In genomic region chr3:114478806-114479205, GRCh38 we compare ENCODE assay signal across 13 cellular contexts.
DNase-seq lines count a peak whose midpoint lies in the region; ATAC-seq and TF ChIP-seq lines count a peak whose summit lies in the region.
"Had no signal": no experiment of that assay in that cellular context is flagged by ENCODE, and none has a peak within 500 bp of the region (broad histone marks: within the 10 kb centered on the region; RNA-seq: fewer than 3 reads in every experiment).

No MANE protein-coding gene starts in this region.

- H3K9me3 Mint-ChIP-seq in GM23338, result no peaks in the 10 kb centered on the region
- no peaks in the 10 kb centered on the region for H3K9me3 Mint-ChIP-seq in activated T-helper 2 cell treated with anti-CD3 and anti-CD28 coated beads, Interferon-gamma antibody, Interleukin-2, Interleukin-4, amounts not matched to agents 10 μg/mL and 5 μg/mL and 100 μg/mL, durations not matched to agents 14 hours and 24 hours and 36 hours
- H3K9me3 Mint-ChIP-seq: CD4-positive, alpha-beta T cell had no signal

- no peaks in the 10 kb centered on the region for H4K20me1 ChIP-seq in GM23338 (replicated peaks; ENCODE audit: insufficient read depth)

- H3K9me3 ChIP-seq in adipocyte (ENCODE audit: control insufficient read depth, low read length), result no peaks in the 10 kb centered on the region
- H3K9me3 ChIP-seq in left lung, result no peaks in the 10 kb centered on the region
- H3K9me3 ChIP-seq in aorta (ENCODE audit: control insufficient read depth, low read length), result no peaks in the 10 kb centered on the region
- H3K9me3 ChIP-seq: A549, Caco-2 had no signal

- no peak for DNase-seq in GM23338 (ENCODE audit: low spot score)
- DNase-seq in adipocyte (ENCODE audit: low read depth), result peak; percentile 58
- no peak for DNase-seq in left lung
- no peak for DNase-seq in aorta
- DNase-seq in NCI-H128 (lab: John Stamatoyannopoulos, UW; ENCODE audit: unreplicated experiment), result no peak
- DNase-seq in stimulated activated CD4-positive, alpha-beta T cell treated with anti-CD3 and anti-CD28 coated beads, Interleukin-2, amount 100 ng/mL, for 48 hours, result no peak
- DNase-seq in activated T-helper 2 cell treated with anti-CD3 and anti-CD28 coated beads, Interferon-gamma antibody, Interleukin-2, Interleukin-4, amounts not matched to agents 10 μg/mL and 5 μg/mL and 100 μg/mL, durations not matched to agents 14 hours and 24 hours and 36 hours (ENCODE audit: low spot score), result no peak
- DNase-seq: AML-193; Caco-2; CD4-positive, alpha-beta T cell; HCEC 1CT had no signal

- no peak overlapping the region for H3K4me3 Mint-ChIP-seq in GM23338
- no peak overlapping the region for H3K4me3 Mint-ChIP-seq in activated T-helper 2 cell treated with anti-CD3 and anti-CD28 coated beads, Interferon-gamma antibody, Interleukin-2, Interleukin-4, amounts not matched to agents 10 μg/mL and 5 μg/mL and 100 μg/mL, durations not matched to agents 14 hours and 24 hours and 36 hours (ENCODE audit: low read depth)
- H3K4me3 Mint-ChIP-seq: CD4-positive, alpha-beta T cell had no signal

- ATAC-seq in GM23338 (no peak), left lung (peak; percentile 65), aorta (ENCODE audit: low FRiP score) (peak; percentile 41)
- ATAC-seq: A549 had no signal

- H3K27me3 ChIP-seq in GM23338 (ENCODE audit: insufficient read depth) (no peaks in the 10 kb centered on the region), adipocyte (replicated peaks; ENCODE audit: control insufficient read depth, insufficient read depth, low read length) (no peaks in the 10 kb centered on the region), left lung (no peaks in the 10 kb centered on the region), aorta (ENCODE audit: control insufficient read depth in 1 of 2, insufficient read depth in 2 of 2, low read length in 1 of 2) (no peaks in the 10 kb centered on the region)

- TF ChIP-seq CTCF in GM23338 (conservative IDR thresholded peaks at IDR 0.05; ENCODE audit: low read depth in 2 of 2) (no peak), left lung (IDR thresholded peaks at IDR 0.05) (no peak)

- peak overlapping the region; percentile 4 for H3K9ac ChIP-seq in adipocyte (ENCODE audit: low read length)

- H3K36me3 ChIP-seq in GM23338 (ENCODE audit: insufficient read depth), result no peaks in the 10 kb centered on the region
- H3K36me3 ChIP-seq in adipocyte (ENCODE audit: control insufficient read depth, insufficient read depth, low read length, severe bottlenecking), result peaks cover 3% of the 10 kb centered on the region
- no peaks in the 10 kb centered on the region for H3K36me3 ChIP-seq in left lung
- no peaks in the 10 kb centered on the region for H3K36me3 ChIP-seq in aorta (ENCODE audit: control insufficient read depth in 1 of 2, insufficient read depth in 2 of 2, low read length in 1 of 2)

- intact Hi-C loops in left lung (cut with DNase I), result no loop called here
- intact Hi-C loops in aorta (cut with DNase I), result no loop called here
- intact Hi-C loops in activated T-helper 2 cell treated with anti-CD3 and anti-CD28 coated beads, Interferon-gamma antibody, Interleukin-2, Interleukin-4, amounts not matched to agents 10 μg/mL and 5 μg/mL and 100 μg/mL, durations not matched to agents 14 hours and 24 hours and 36 hours (cut with micrococcal nuclease), result no loop called here

- H3K27ac ChIP-seq in GM23338 (ENCODE audit: low read depth), result no peak overlapping the region
- no peak overlapping the region for H3K27ac ChIP-seq in left lung
- H3K27ac ChIP-seq in aorta (ENCODE audit: low read depth in 1 of 2, low read length in 2 of 2), result no peak overlapping the region
- H3K27ac ChIP-seq: A549, C4-2B had no signal

- no peak overlapping the region for H3K4me3 ChIP-seq in GM23338
- no peak overlapping the region for H3K4me3 ChIP-seq in adipocyte (ENCODE audit: low read length)
- no peak overlapping the region for H3K4me3 ChIP-seq in left lung
- H3K4me3 ChIP-seq in aorta (ENCODE audit: low read length in 2 of 2), result no peak overlapping the region
- H3K4me3 ChIP-seq: A549 had no signal

- H3K4me1 Mint-ChIP-seq in GM23338, result peaks cover 3% of the 10 kb centered on the region; the same call in 2 of the 3 replicates
- peaks cover 10% of the 10 kb centered on the region for H3K4me1 Mint-ChIP-seq in activated T-helper 2 cell treated with anti-CD3 and anti-CD28 coated beads, Interferon-gamma antibody, Interleukin-2, Interleukin-4, amounts not matched to agents 10 μg/mL and 5 μg/mL and 100 μg/mL, durations not matched to agents 14 hours and 24 hours and 36 hours (ENCODE audit: low read depth)

- peak overlapping the region; percentile 31 for H3K27ac Mint-ChIP-seq in GM23338
- no peak overlapping the region for H3K27ac Mint-ChIP-seq in activated T-helper 2 cell treated with anti-CD3 and anti-CD28 coated beads, Interferon-gamma antibody, Interleukin-2, Interleukin-4, amounts not matched to agents 10 μg/mL and 5 μg/mL and 100 μg/mL, durations not matched to agents 14 hours and 24 hours and 36 hours
- H3K27ac Mint-ChIP-seq: CD4-positive, alpha-beta T cell had no signal

- H3K79me2 ChIP-seq in GM23338 (replicated peaks; ENCODE audit: insufficient read depth), result no peaks in the 10 kb centered on the region

- no peak overlapping the region for H3K4me2 ChIP-seq in GM23338
- H3K4me2 ChIP-seq: A549 had no signal

- no peaks in the 10 kb centered on the region for H3K4me1 ChIP-seq in GM23338 (ENCODE audit: insufficient read depth)
- peaks cover 32% of the 10 kb centered on the region for H3K4me1 ChIP-seq in adipocyte (ENCODE audit: control insufficient read depth, insufficient read depth, low read length)
- peaks cover 0 to 5% of the 10 kb centered on the region in 2 donors for H3K4me1 ChIP-seq in left lung
- peaks cover 0 to 4% of the 10 kb centered on the region in 2 donors for H3K4me1 ChIP-seq in aorta (ENCODE audit: control insufficient read depth in 1 of 2, insufficient read depth in 2 of 2, low read length in 2 of 2)

- H3K9me2 ChIP-seq in GM23338 (ENCODE audit: insufficient read depth), result no peaks in the 10 kb centered on the region; the same call in 1 of the 2 replicates

- H3K36me3 Mint-ChIP-seq in GM23338 (ENCODE audit: low read depth), result no peaks in the 10 kb centered on the region
- no peaks in the 10 kb centered on the region for H3K36me3 Mint-ChIP-seq in activated T-helper 2 cell treated with anti-CD3 and anti-CD28 coated beads, Interferon-gamma antibody, Interleukin-2, Interleukin-4, amounts not matched to agents 10 μg/mL and 5 μg/mL and 100 μg/mL, durations not matched to agents 14 hours and 24 hours and 36 hours (ENCODE audit: low read depth)

- no peaks in the 10 kb centered on the region for H3K27me3 Mint-ChIP-seq in GM23338 (ENCODE audit: insufficient read depth, low read depth, poor library complexity)
- peaks cover 1% of the 10 kb centered on the region for H3K27me3 Mint-ChIP-seq in activated T-helper 2 cell treated with anti-CD3 and anti-CD28 coated beads, Interferon-gamma antibody, Interleukin-2, Interleukin-4, amounts not matched to agents 10 μg/mL and 5 μg/mL and 100 μg/mL, durations not matched to agents 14 hours and 24 hours and 36 hours (ENCODE audit: low read depth)
- H3K27me3 Mint-ChIP-seq: CD4-positive, alpha-beta T cell had no signal

- no peaks in the 10 kb centered on the region for H3F3A ChIP-seq in GM23338 (replicated peaks; ENCODE audit: low read depth)

- H2AFZ ChIP-seq in GM23338, result 0 out of 2 replicates have a peak overlapping the region, but pooled peaks have one; percentile 40

TF ChIP-seq in GM23338, 12 proteins besides CTCF, POLR2A, EP300 and RAD21 (continues in another document):
- TF ChIP-seq POLR2AphosphoS5 (IDR thresholded peaks at IDR 0.05; ENCODE audit: low read depth), result no peak
- no peak for TF ChIP-seq NANOG (IDR thresholded peaks at IDR 0.05; ENCODE audit: borderline replicate concordance)
- TF ChIP-seq ZNF114 (CRISPR knock-in tag; IDR thresholded peaks at IDR 0.05), result no peak
- TF ChIP-seq ZNF331 (CRISPR knock-in tag; IDR thresholded peaks at IDR 0.05; ENCODE audit: low read depth), result no peak
- TF ChIP-seq, protein P1, sequence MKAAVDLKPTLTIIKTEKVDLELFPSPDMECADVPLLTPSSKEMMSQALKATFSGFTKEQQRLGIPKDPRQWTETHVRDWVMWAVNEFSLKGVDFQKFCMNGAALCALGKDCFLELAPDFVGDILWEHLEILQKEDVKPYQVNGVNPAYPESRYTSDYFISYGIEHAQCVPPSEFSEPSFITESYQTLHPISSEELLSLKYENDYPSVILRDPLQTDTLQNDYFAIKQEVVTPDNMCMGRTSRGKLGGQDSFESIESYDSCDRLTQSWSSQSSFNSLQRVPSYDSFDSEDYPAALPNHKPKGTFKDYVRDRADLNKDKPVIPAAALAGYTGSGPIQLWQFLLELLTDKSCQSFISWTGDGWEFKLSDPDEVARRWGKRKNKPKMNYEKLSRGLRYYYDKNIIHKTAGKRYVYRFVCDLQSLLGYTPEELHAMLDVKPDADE (IDR thresholded peaks at IDR 0.05), result no peak
- TF ChIP-seq JUNB (IDR thresholded peaks at IDR 0.05; ENCODE audit: unreplicated experiment), result no peak
- TF ChIP-seq CREB1 (CRISPR knock-in tag; IDR thresholded peaks at IDR 0.05; ENCODE audit: low read depth), result no peak
- no peak for TF ChIP-seq STAT1 (IDR thresholded peaks at IDR 0.05; ENCODE audit: unreplicated experiment)
- TF ChIP-seq EZH2 (IDR thresholded peaks at IDR 0.05; ENCODE audit: low read depth, unreplicated experiment), result no peak
- TF ChIP-seq EZH2phosphoT487 (IDR thresholded peaks at IDR 0.05; ENCODE audit: unreplicated experiment), result no peak
